1 cellular context compared by ENCODE assay signal in the genomic region with DNA sequence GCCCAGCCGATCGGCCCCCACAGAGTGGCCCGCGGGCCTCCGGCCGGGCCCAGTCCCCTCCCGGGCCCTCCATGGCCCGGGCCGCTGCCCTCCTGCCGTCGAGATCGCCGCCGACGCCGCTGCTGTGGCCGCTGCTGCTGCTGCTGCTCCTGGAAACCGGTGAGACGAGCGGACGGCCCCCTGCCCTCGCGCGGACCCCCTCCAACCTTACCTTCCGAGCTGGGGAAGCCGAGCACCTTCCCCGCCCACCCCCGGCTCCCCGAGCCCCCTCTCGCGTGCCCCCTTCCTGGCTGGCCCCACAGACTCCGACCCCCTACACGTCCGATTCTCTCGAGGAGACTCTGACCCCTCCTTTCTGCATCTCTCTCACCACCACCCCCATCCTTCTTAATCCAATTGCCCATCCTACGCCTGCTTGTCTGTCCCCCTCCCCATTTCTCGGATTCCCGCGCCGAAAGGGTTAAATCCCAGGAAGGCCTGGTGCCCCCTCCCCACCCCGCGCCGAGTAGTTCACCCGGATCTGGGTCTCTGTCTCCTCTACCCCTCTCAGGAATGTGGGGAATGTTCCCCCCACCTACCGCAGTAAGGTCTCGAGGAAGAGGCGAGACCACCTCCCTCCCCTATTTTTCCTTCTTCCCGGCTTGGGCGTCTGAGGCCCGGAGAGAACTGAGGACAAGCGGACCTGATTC.
TF ChIP-seq lines count a peak whose summit lies in the region.

No MANE protein-coding gene starts in this region.

TF ChIP-seq in GM12878, 131 proteins besides CTCF, POLR2A, EP300 and RAD21:
- TF ChIP-seq, protein P1, sequence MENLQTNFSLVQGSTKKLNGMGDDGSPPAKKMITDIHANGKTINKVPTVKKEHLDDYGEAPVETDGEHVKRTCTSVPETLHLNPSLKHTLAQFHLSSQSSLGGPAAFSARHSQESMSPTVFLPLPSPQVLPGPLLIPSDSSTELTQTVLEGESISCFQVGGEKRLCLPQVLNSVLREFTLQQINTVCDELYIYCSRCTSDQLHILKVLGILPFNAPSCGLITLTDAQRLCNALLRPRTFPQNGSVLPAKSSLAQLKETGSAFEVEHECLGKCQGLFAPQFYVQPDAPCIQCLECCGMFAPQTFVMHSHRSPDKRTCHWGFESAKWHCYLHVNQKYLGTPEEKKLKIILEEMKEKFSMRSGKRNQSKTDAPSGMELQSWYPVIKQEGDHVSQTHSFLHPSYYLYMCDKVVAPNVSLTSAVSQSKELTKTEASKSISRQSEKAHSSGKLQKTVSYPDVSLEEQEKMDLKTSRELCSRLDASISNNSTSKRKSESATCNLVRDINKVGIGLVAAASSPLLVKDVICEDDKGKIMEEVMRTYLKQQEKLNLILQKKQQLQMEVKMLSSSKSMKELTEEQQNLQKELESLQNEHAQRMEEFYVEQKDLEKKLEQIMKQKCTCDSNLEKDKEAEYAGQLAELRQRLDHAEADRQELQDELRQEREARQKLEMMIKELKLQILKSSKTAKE (IDR thresholded peaks at IDR 0.05; ENCODE audit: low read depth, poor library complexity, severe bottlenecking) = no peak
- TF ChIP-seq SUZ12 (IDR thresholded peaks at IDR 0.05; ENCODE audit: unreplicated experiment) (peak; percentile 7), LARP7 (IDR thresholded peaks at IDR 0.05) (no peak), MTA3 (IDR thresholded peaks at IDR 0.05; ENCODE audit: borderline replicate concordance, low read length) (no peak), EGR1 (IDR thresholded peaks at IDR 0.05; ENCODE audit: borderline replicate concordance in 1 of 2, low read depth in 2 of 2, low read length in 2 of 2) (no peak)
- TF ChIP-seq, protein P2, sequence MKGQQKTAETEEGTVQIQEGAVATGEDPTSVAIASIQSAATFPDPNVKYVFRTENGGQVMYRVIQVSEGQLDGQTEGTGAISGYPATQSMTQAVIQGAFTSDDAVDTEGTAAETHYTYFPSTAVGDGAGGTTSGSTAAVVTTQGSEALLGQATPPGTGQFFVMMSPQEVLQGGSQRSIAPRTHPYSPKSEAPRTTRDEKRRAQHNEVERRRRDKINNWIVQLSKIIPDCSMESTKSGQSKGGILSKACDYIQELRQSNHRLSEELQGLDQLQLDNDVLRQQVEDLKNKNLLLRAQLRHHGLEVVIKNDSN (IDR thresholded peaks at IDR 0.05; ENCODE audit: borderline replicate concordance, extremely low read length, insufficient read depth, low read depth, low read length) = no peak
